Comparison of ENCODE assay signal across 8 cellular contexts in genomic region chr1:26788515-26788785, GRCh38. TPM values are rescaled to one million over a fixed set of nuclear protein-coding genes. Genes with fewer than 3 reads are reported as not detected.
DNase-seq lines count a peak whose midpoint lies in the region; ATAC-seq, FAIRE-seq and TF ChIP-seq lines count a peak whose summit lies in the region.

No MANE protein-coding gene starts in this region.

- peak overlapping the region; percentile 61 for H3K4me3 ChIP-seq in WI38 (ENCODE audit: low read depth, low read length)
- peak overlapping the region; percentile 67 to 73 for H3K4me3 ChIP-seq in foreskin fibroblast (ENCODE audit: low read depth in 1 of 2, low read length in 2 of 2)
- peak overlapping the region; percentile 62 for H3K4me3 ChIP-seq in skeletal muscle cell (ENCODE audit: low read depth, low read length)

- in situ Hi-C loops in GM13976 (cut with MboI; ENCODE audit: low sequenced_read_pairs, unreplicated experiment), result loop anchor here (5.0 kb wide), 1 partner anchor 181 kb away; no protein-coding TSS in a partner anchor

- FAIRE-seq in GM12891 (lab: Jason Lieb, UNC), result no peak

- no peak for ATAC-seq in GM18520 (IDR thresholded peaks at IDR 0.05; ENCODE audit: unreplicated experiment)

- DNase-seq in GM12891 (ENCODE audit: insufficient read length, low spot score), result no peak
- no peak for DNase-seq in foreskin fibroblast
- DNase-seq in skeletal muscle cell (ENCODE audit: low read depth), result no peak
- no peak for DNase-seq in activated effector memory CD4-positive, alpha-beta T cell treated with anti-CD3 and anti-CD28 coated beads, Interleukin-2, amount 50 U/mL, for 16 hours
- no peak for DNase-seq in GM13976 (ENCODE audit: low spot score)
- DNase-seq in mesenteric fat pad (ENCODE audit: low spot score), result no peak

- no peak for TF ChIP-seq POLR2A in GM12891 (IDR thresholded peaks at IDR 0.05; ENCODE audit: low read depth, low read length)

- TF ChIP-seq CTCF in WI38 (IDR thresholded peaks at IDR 0.05; ENCODE audit: low read depth, low read length), result no peak
- no peak for TF ChIP-seq CTCF in foreskin fibroblast (IDR thresholded peaks at IDR 0.05; ENCODE audit: low read depth, low read length)
- no peak for TF ChIP-seq CTCF in GM13976 (IDR thresholded peaks at IDR 0.05; ENCODE audit: borderline replicate concordance, control extremely low read depth, extremely low read depth, insufficient read depth, missing control alignments)

TF ChIP-seq in GM12891, 5 proteins besides CTCF, POLR2A, EP300 and RAD21:
- TF ChIP-seq POLR2AphosphoS5 (IDR thresholded peaks at IDR 0.05; ENCODE audit: low read depth, low read length) (peak; percentile 17; the same call in 1 of the 2 replicates), PAX5 (IDR thresholded peaks at IDR 0.05; ENCODE audit: insufficient read depth, low read length, severe bottlenecking) (no peak)

RNA-seq across cellular contexts. Expression of gene PIGV, which starts 0.7 kb away (rescaled TPM):
- polyA plus RNA-seq in GM12891 (2012; ENCODE audit: low read depth, missing spikeins), result 11.0 TPM
- total RNA-seq in mesenteric fat pad, result 9.0 TPM

RNA-seq across cellular contexts. Expression of gene ZDHHC18, which starts 38.0 kb away (rescaled TPM):
- 24.3 TPM for polyA plus RNA-seq in GM12891 (2012; ENCODE audit: low read depth, missing spikeins)
- 52.5 TPM for total RNA-seq in mesenteric fat pad
